In the genomic region with DNA sequence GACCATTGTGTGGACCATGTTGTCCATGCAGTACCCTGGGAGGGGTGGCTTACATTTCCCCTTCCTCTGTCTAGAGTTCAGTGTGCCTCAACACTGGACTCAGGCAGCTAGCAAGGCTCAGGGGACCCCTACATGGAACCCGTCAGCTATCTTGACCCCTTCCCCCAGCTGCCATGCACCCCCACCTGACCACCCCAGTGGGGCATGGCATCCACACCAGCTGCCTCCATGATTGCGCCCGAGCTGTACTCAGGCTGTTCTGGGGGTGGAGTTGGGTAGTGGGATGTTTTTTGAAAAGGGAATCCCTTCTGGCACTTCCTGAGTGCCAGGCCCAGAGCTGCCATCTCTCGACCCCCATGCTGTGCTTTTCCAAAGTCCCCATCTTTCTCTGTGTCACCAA, we compare ENCODE assay signal across 7 cellular contexts. TPM values are rescaled to one million over a fixed set of nuclear protein-coding genes. Genes with fewer than 3 reads are reported as not detected.
"Had no signal": no experiment of that assay in that cellular context is flagged by ENCODE, and none has a peak within 500 bp of the region (broad histone marks: within the 10 kb centered on the region; RNA-seq: fewer than 3 reads in every experiment).

No MANE protein-coding gene starts in this region.

RNA-seq across cellular contexts. Expression of gene SYT15B, which starts 1.8 kb away (rescaled TPM):
- total RNA-seq: natural killer cell treated with Interleukin-12 subunit alpha and Interleukin-12 subunit beta and Interleukin-15 and Interleukin-18, amount 100 ng/mL, for 72 hours; occipital lobe; pulmonary artery endothelial cell; skeletal muscle tissue had no signal
- polyA plus RNA-seq: naive thymus-derived CD4-positive, alpha-beta T cell; naive thymus-derived CD8-positive, alpha-beta T cell; neural cell had no signal
